ENCODE assay signal across 12 cellular contexts in genomic region chr14:91352696-91353692, GRCh38.
DNase-seq lines count a peak whose midpoint lies in the region; ATAC-seq and TF ChIP-seq lines count a peak whose summit lies in the region.
"Had no signal": no experiment of that assay in that cellular context is flagged by ENCODE, and none has a peak within 500 bp of the region (broad histone marks: within the 10 kb centered on the region; RNA-seq: fewer than 3 reads in every experiment).

No MANE protein-coding gene starts in this region.

- TF ChIP-seq CTCF in OCI-LY7 (conservative IDR thresholded peaks at IDR 0.05; ENCODE audit: low read length) (no peak), osteoblast (IDR thresholded peaks at IDR 0.05; ENCODE audit: extremely low read depth, low read depth, low read length) (no peak)

- intact Hi-C loops in OCI-LY7 (cut with micrococcal nuclease; ENCODE audit: unreplicated experiment), result no loop called here

- TF ChIP-seq POLR2A in GM18505 (IDR thresholded peaks at IDR 0.05; ENCODE audit: borderline replicate concordance, extremely low read depth, insufficient read depth, insufficient read length), result peak; percentile 11

- no peaks in the 10 kb centered on the region for H3K27me3 ChIP-seq in endocrine pancreas (ENCODE audit: control insufficient read depth, insufficient read depth, low read length)
- peaks cover 5% of the 10 kb centered on the region for H3K27me3 ChIP-seq in osteoblast (ENCODE audit: insufficient read depth, low read length)

- no peaks in the 10 kb centered on the region for H3K9me3 ChIP-seq in OCI-LY7 (ENCODE audit: low read length)
- no peaks in the 10 kb centered on the region for H3K9me3 ChIP-seq in endocrine pancreas (ENCODE audit: control insufficient read depth, low read length)
- no peaks in the 10 kb centered on the region for H3K9me3 ChIP-seq in osteoblast (ENCODE audit: low read depth, low read length)

- H3K9me2 ChIP-seq in OCI-LY7 (ENCODE audit: insufficient read depth, low read length), result no peaks in the 10 kb centered on the region

- H3K4me1 ChIP-seq in OCI-LY7 (ENCODE audit: insufficient read depth, low read length, poor library complexity, severe bottlenecking), result peaks cover 99% of the 10 kb centered on the region
- H3K4me1 ChIP-seq in endocrine pancreas (ENCODE audit: control insufficient read depth, insufficient read depth, low read length), result no peaks in the 10 kb centered on the region
- H3K4me1 ChIP-seq in osteoblast (ENCODE audit: insufficient read depth, low read length), result peaks cover 9% of the 10 kb centered on the region

- H2AFZ ChIP-seq in OCI-LY7 (ENCODE audit: low read length), result no peak overlapping the region
- no peak overlapping the region for H2AFZ ChIP-seq in osteoblast (ENCODE audit: low read length)

- H3K9ac ChIP-seq in endocrine pancreas (ENCODE audit: control insufficient read depth, insufficient read depth, low read length), result peak overlapping the region; percentile 48

- DNase-seq in OCI-LY7 (ENCODE audit: low spot score), result peak; percentile 40
- DNase-seq in osteoblast (ENCODE audit: insufficient read length, low spot score, missing footprints), result peak; percentile 46
- no peak for DNase-seq in GM03348 (ENCODE audit: low spot score)
- DNase-seq in HUDEP-2 (lab: John Stamatoyannopoulos, UW; ENCODE audit: unreplicated experiment in 76 of 76), result no peak
- DNase-seq: activated naive CD4-positive, alpha-beta T cell; cortex of kidney; foreskin melanocyte; stimulated activated CD4-positive, alpha-beta T cell treated with anti-CD3 and anti-CD28 coated beads, Interleukin-4, amount 100 ng/mL, for 24 hours had no signal

- H3K79me2 ChIP-seq in OCI-LY7 (ENCODE audit: insufficient read depth, low read depth, low read length) (peaks cover 94% of the 10 kb centered on the region), osteoblast (ENCODE audit: insufficient read depth, low read length) (no peaks in the 10 kb centered on the region)

- H3K27ac ChIP-seq in OCI-LY7 (ENCODE audit: low read depth, low read length, poor library complexity, severe bottlenecking), result peak overlapping the region; percentile 94
- no peak overlapping the region for H3K27ac ChIP-seq in osteoblast (ENCODE audit: low read depth, low read length)

- POLR2A ChIA-PET in OCI-LY7 (lab: Charles Lee), result interaction anchor here (0.6 to 14.9 kb wide), 6 partner anchors 11 to 572 kb away, joined by 3 to 311 read pairs (median 3); partner anchors contain the start of gene CCDC88C

- ATAC-seq in GM18505 (IDR thresholded peaks at IDR 0.05; ENCODE audit: unreplicated experiment), result no peak
- ATAC-seq in GM19467 (IDR thresholded peaks at IDR 0.05; ENCODE audit: unreplicated experiment), result no peak
- ATAC-seq: activated CD4-positive, CD25-positive, alpha-beta regulatory T cell treated with anti-CD3 and anti-CD28 coated beads, Interleukin-2, amount 50 U/mL, for 24 hours had no signal

- no TSS peak for BruUV-seq in OCI-LY7 (replicated peaks; lab: Mats Ljungman, UMichigan)

- H4K20me1 ChIP-seq in OCI-LY7 (ENCODE audit: insufficient read depth, low read length) (no peaks in the 10 kb centered on the region), osteoblast (ENCODE audit: insufficient read depth, low read length) (no peaks in the 10 kb centered on the region)

- CTCF ChIA-PET in OCI-LY7 (lab: Charles Lee; ENCODE audit: unreplicated experiment), result interaction anchor here (0.5 to 0.9 kb wide), 3 partner anchors 15 to 239 kb away, joined by 3 read pairs; partner anchors contain the start of gene DGLUCY

- H3K4me3 ChIP-seq in OCI-LY7 (ENCODE audit: low read depth, low read length, poor library complexity, severe bottlenecking) (peak overlapping the region; percentile 67), endocrine pancreas (ENCODE audit: control insufficient read depth, insufficient read depth, low read length) (no peak overlapping the region), osteoblast (ENCODE audit: insufficient read depth, low read length) (no peak overlapping the region)

- H3K36me3 ChIP-seq in OCI-LY7 (ENCODE audit: insufficient read depth, low read length) (peaks cover 51% of the 10 kb centered on the region; the same call in 1 of the 2 replicates), endocrine pancreas (ENCODE audit: control insufficient read depth, insufficient read depth, low read length) (no peaks in the 10 kb centered on the region), osteoblast (ENCODE audit: insufficient read depth, low read length) (no peaks in the 10 kb centered on the region)

- H3K4me2 ChIP-seq in OCI-LY7 (ENCODE audit: low read length) (peak overlapping the region; percentile 87), osteoblast (ENCODE audit: insufficient read depth, low read length) (no peak overlapping the region)

Comparison
In these comparisons a context has a peak if more than half of its experiments do, and no peak if none do; other contexts are left out.
1. DNase-seq: peak in OCI-LY7 (single experiment) and osteoblast (single experiment); none in GM03348 (single experiment) and HUDEP-2 (0 of 76).